Comparison of ENCODE assay signal across 14 cellular contexts in genomic region chr5:31096238-31096865, GRCh38.
A peak's percentile ranks its signal among the peaks of the same experiment; 100 is the strongest.
DNase-seq lines count a peak whose midpoint lies in the region; ATAC-seq, FAIRE-seq and TF ChIP-seq lines count a peak whose summit lies in the region.
"Had no signal": no experiment of that assay in that cellular context is flagged by ENCODE, and none has a peak within 500 bp of the region (broad histone marks: within the 10 kb centered on the region; RNA-seq: fewer than 3 reads in every experiment).

No MANE protein-coding gene starts in this region.

- H3K4me1 ChIP-seq in adipocyte (ENCODE audit: control insufficient read depth, insufficient read depth, low read length) (no peaks in the 10 kb centered on the region), small intestine (ENCODE audit: control insufficient read depth in 2 of 2, insufficient read depth in 1 of 2, low read depth in 1 of 2, low read length in 1 of 2) (no peaks in the 10 kb centered on the region), tibial artery (peaks cover 0 to 20% (median 4%) of the 10 kb centered on the region in 4 donors)
- H3K4me1 ChIP-seq: adrenal gland, spleen had no signal

- H3K27ac ChIP-seq in small intestine (ENCODE audit: low read depth in 1 of 2, low read length in 1 of 2), result no peak overlapping the region
- peak overlapping the region in 1 of 2 donors; percentile 36 for H3K27ac ChIP-seq in tibial artery
- H3K27ac ChIP-seq: adrenal gland, spleen, transverse colon had no signal

- intact Hi-C loops in tibial artery (cut with DNase I; ENCODE audit: low total_unique reads), result no loop called here

- H3K36me3 ChIP-seq in adipocyte (ENCODE audit: control insufficient read depth, insufficient read depth, low read length, severe bottlenecking) (no peaks in the 10 kb centered on the region), small intestine (ENCODE audit: control insufficient read depth in 2 of 2, insufficient read depth in 2 of 2, low read length in 2 of 2) (no peaks in the 10 kb centered on the region), tibial artery (no peaks in the 10 kb centered on the region)
- H3K36me3 ChIP-seq: adrenal gland, spleen, transverse colon had no signal

- H3K4me3 ChIP-seq in adipocyte (ENCODE audit: low read length), result no peak overlapping the region
- H3K4me3 ChIP-seq in small intestine (ENCODE audit: low read depth in 1 of 2, low read length in 2 of 2), result no peak overlapping the region
- H3K4me3 ChIP-seq in tibial artery, result no peak overlapping the region
- H3K4me3 ChIP-seq: adrenal gland, spleen, transverse colon had no signal

- no peak for ATAC-seq in GM21717 (IDR thresholded peaks at IDR 0.05; ENCODE audit: unreplicated experiment)
- ATAC-seq: activated CD4-positive, CD25-positive, alpha-beta regulatory T cell treated with anti-CD3 and anti-CD28 coated beads, Interleukin-2, amount 50 U/mL, for 24 hours; activated T-cell treated with anti-CD3 and anti-CD28 coated beads, Interleukin-2, amount 50 U/mL, for 4 hours had no signal

- no peak for TF ChIP-seq CTCF in tibial artery (IDR thresholded peaks at IDR 0.05)

- 54 to 61% (median 55%) methylated on average over 5 of the region's 5 CpGs for WGBS in small intestine, 3 donors

- H3K9me3 ChIP-seq in adipocyte (ENCODE audit: control insufficient read depth, low read length), result no peaks in the 10 kb centered on the region
- H3K9me3 ChIP-seq in small intestine (ENCODE audit: control insufficient read depth, low read depth), result no peaks in the 10 kb centered on the region
- no peaks in the 10 kb centered on the region for H3K9me3 ChIP-seq in tibial artery
- H3K9me3 ChIP-seq: adrenal gland, transverse colon had no signal

- H3K27me3 ChIP-seq in adipocyte (replicated peaks; ENCODE audit: control insufficient read depth, insufficient read depth, low read length) (peaks cover 2% of the 10 kb centered on the region), small intestine (ENCODE audit: control insufficient read depth in 2 of 2, insufficient read depth in 2 of 2, low read length in 2 of 2) (no peaks in the 10 kb centered on the region), tibial artery (no peaks in the 10 kb centered on the region)
- H3K27me3 ChIP-seq: adrenal gland, spleen, transverse colon had no signal

- peak; percentile 20 for DNase-seq in HPDE6-E6E7 (ENCODE audit: extremely low spot score)
- DNase-seq in adipocyte (ENCODE audit: low read depth), result peak; percentile 66
- peak; percentile 49 for DNase-seq in fibroblast of the conjunctiva (ENCODE audit: low read depth)
- DNase-seq in small intestine, result peak; percentile 2
- no peak for DNase-seq in NCI-H774 (lab: John Stamatoyannopoulos, UW)
- DNase-seq in NCI-H1417 (lab: John Stamatoyannopoulos, UW), result no peak
- no peak for DNase-seq in tibial artery
- DNase-seq: activated T-cell treated with anti-CD3 and anti-CD28 coated beads, Interleukin-2, amount 50 U/mL, for 4 hours; adrenal gland; effector CD8-positive, alpha-beta T cell; spleen; transverse colon had no signal

- FAIRE-seq in small intestine (lab: Jason Lieb, UNC), result no peak

- no peak overlapping the region for H3K9ac ChIP-seq in adipocyte (ENCODE audit: low read length)

Comparison
In these comparisons a context has a peak if more than half of its experiments do, and no peak if none do; other contexts are left out.
1. DNase-seq: peak in HPDE6-E6E7 (single experiment), adipocyte (single experiment), fibroblast of the conjunctiva (single experiment) and small intestine (single experiment); none in NCI-H774 (single experiment), NCI-H1417 (0 of 3) and tibial artery (0 of 2).